Comparison of ENCODE assay signal across 8 cellular contexts in the genomic region with DNA sequence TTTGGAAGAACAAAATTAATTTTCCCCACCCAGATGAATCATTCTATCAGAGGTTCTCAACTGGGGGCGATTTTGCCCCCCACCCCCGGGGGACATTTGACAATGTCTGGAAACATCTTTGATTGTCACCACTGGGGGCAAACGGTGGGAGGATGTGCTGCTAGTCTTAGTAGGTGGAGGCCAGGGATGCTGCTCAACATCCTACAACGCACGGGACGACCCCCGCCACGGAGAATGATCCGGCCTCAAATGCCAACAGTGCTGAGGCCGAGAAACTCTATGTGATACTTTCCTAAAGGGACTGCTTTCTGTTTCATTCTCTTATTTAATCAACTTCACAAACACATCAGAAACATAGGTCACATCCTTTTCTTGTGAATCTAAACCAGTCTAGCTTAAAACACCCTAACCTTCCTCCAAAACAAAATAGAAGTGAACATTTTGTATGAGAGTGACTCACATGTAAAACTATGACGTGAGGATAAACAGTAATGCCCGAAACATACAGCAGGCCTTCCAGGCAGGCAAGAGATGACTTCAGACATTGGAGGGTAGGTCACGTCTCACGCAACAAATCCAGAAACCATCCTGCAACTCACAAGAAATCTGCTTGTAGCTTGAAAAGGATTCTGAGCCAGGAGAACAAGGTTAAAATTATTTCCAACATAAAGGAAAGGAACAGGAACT. TPM values are rescaled to one million over a fixed set of nuclear protein-coding genes. Genes with fewer than 3 reads are reported as not detected.
DNase-seq lines count a peak whose midpoint lies in the region; ATAC-seq and TF ChIP-seq lines count a peak whose summit lies in the region.

No MANE protein-coding gene starts in this region.

- peak overlapping the region; percentile 70 for H3K4me3 Mint-ChIP-seq in HFFc6

- peak; percentile 94 for DNase-seq in HFFc6
- peak; percentile 44 for DNase-seq in activated CD8-positive, alpha-beta memory T cell treated with anti-CD3 and anti-CD28 coated beads, Interleukin-2, amount 50 U/mL, for 24 hours (ENCODE audit: extremely low read depth)
- DNase-seq in stimulated activated naive CD4-positive, alpha-beta T cell (lab: John Stamatoyannopoulos, UW): peak in 4 of 6 experiments; percentile 5 to 47 (median 40)
- DNase-seq in COR-L47 (lab: John Stamatoyannopoulos, UW): no peak

- TF ChIP-seq CTCF in HFFc6 (IDR thresholded peaks at IDR 0.05) (peak; percentile 37), gastroesophageal sphincter (IDR thresholded peaks at IDR 0.05) (no peak)

- ATAC-seq in gastroesophageal sphincter (peak; percentile 37), GM18909 (IDR thresholded peaks at IDR 0.05; ENCODE audit: poor library complexity, unreplicated experiment) (no peak), HG03521 (IDR thresholded peaks at IDR 0.05; ENCODE audit: unreplicated experiment) (no peak), GM21381 (IDR thresholded peaks at IDR 0.05; ENCODE audit: unreplicated experiment) (no peak)

- no peaks in the 10 kb centered on the region for H3K9me3 ChIP-seq in gastroesophageal sphincter

- H3K27me3 Mint-ChIP-seq in HFFc6 (ENCODE audit: insufficient read depth): peaks cover 6% of the 10 kb centered on the region

- peaks cover 62% of the 10 kb centered on the region for H3K4me1 Mint-ChIP-seq in HFFc6 (ENCODE audit: low read depth)

- TF ChIP-seq EP300 in gastroesophageal sphincter (IDR thresholded peaks at IDR 0.05): no peak

- no peaks in the 10 kb centered on the region for H3K27me3 ChIP-seq in gastroesophageal sphincter

- H3K27ac ChIP-seq in gastroesophageal sphincter: peak overlapping the region in 3 of 4 donors; percentile 10 to 62 (median 36)

- no peak overlapping the region for H3K4me3 ChIP-seq in gastroesophageal sphincter

- H3K36me3 ChIP-seq in gastroesophageal sphincter: no peaks in the 10 kb centered on the region

- peaks cover 0 to 35% (median 0%) of the 10 kb centered on the region in 3 donors for H3K4me1 ChIP-seq in gastroesophageal sphincter

- peak overlapping the region; percentile 98 for H3K27ac Mint-ChIP-seq in HFFc6

- peaks cover 11% of the 10 kb centered on the region; the same call in 1 of the 2 replicates for H3K9me3 Mint-ChIP-seq in HFFc6

- no peak for TF ChIP-seq POLR2A in gastroesophageal sphincter (IDR thresholded peaks at IDR 0.05)

- WGBS in gastroesophageal sphincter (ENCODE audit: low coverage in 1 of 2), 2 donors: 57 to 58% methylated on average over 8 to 14 of the region's 14 CpGs

- peaks cover 19% of the 10 kb centered on the region for H3K36me3 Mint-ChIP-seq in HFFc6 (ENCODE audit: low read depth)

RNA-seq across cellular contexts. Expression of a gene that starts 37.2 kb away (rescaled TPM):
- 10 to 100 TPM; 23.2 to 33.3 (median 29.0) TPM for total RNA-seq in HFFc6 (2021; fragmentation: NEBNext Ultra II Directional; extraction: Animal tissue kit (Norgen Biotek cat#: 25700))
- 100 to 1,000 TPM in 1 of 4 donors, 10 to 100 TPM in 3; 50.9 to 169 (median 63.5) TPM for total RNA-seq in gastroesophageal sphincter
